16 cellular contexts compared by ENCODE assay signal in the genomic region with DNA sequence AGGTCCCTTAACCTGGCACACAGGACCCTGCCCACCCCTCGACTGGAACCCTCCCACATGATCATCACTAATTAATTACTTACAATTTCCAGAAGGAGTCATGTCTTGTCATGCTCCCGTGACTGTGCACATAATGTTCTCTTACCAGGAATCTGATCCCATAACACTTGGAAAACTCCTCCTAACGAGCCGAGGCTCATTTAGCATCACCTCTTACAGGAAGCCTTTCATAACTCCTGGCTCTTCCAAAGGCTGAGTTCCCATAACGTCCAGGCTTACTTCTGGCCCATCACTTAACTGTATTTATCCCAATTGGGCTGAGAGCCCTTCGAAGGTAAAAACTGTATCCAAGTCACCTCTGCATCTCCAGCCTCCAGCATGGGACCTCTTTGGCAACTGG.
"Had no signal": no experiment of that assay in that cellular context is flagged by ENCODE, and none has a peak within 500 bp of the region (broad histone marks: within the 10 kb centered on the region; RNA-seq: fewer than 3 reads in every experiment).

No MANE protein-coding gene starts in this region.

- H3K4me3 ChIP-seq: body of pancreas, gastroesophageal sphincter, prostate gland, SJSA1, testis had no signal

- ATAC-seq: activated CD8-positive, alpha-beta T cell treated with anti-CD3 and anti-CD28 coated beads, Interleukin-2, amount 10 ng/mL, durations not matched to agents 7 days and 5 days; activated T-helper 17 cell treated with anti-CD3 and anti-CD28 coated beads, Interleukin-2, amount 50 U/mL, for 72 hours; body of pancreas; gastroesophageal sphincter; naive thymus-derived CD4-positive, alpha-beta T cell; sciatic nerve; stimulated activated naive CD8-positive, alpha-beta T cell treated with anti-CD3 and anti-CD28 coated beads, Interleukin-15, Interleukin-2, amounts not matched to agents 100 U/mL and 50 U/mL, for 24 hours had no signal

- H3K27me3 ChIP-seq: body of pancreas, gastroesophageal sphincter, SJSA1, testis had no signal

- H3K9me3 ChIP-seq: body of pancreas, gastroesophageal sphincter, prostate gland, SJSA1, testis had no signal

- H3K4me3 Mint-ChIP-seq: activated CD8-positive, alpha-beta T cell treated with anti-CD3 and anti-CD28 coated beads, Interleukin-2, amount 10 ng/mL, durations not matched to agents 7 days and 5 days; activated naive CD4-positive, alpha-beta T cell treated with anti-CD3 and anti-CD28 coated beads for 36 hours; activated T-helper 17 cell treated with anti-CD3 and anti-CD28 coated beads, Interleukin-2, amount 50 U/mL, for 72 hours; naive thymus-derived CD4-positive, alpha-beta T cell had no signal

- H3K27ac ChIP-seq: gastroesophageal sphincter, prostate gland, SJSA1, testis had no signal

- DNase-seq: activated CD8-positive, alpha-beta T cell treated with anti-CD3 and anti-CD28 coated beads, Interleukin-2, amount 10 ng/mL, durations not matched to agents 7 days and 5 days; activated naive CD4-positive, alpha-beta T cell treated with anti-CD3 and anti-CD28 coated beads for 36 hours; body of pancreas; cerebellar nuclear complex; midbrain; naive thymus-derived CD4-positive, alpha-beta T cell; nucleus accumbens; stimulated activated CD4-positive, alpha-beta T cell treated with anti-CD3 and anti-CD28 coated beads, Interleukin-12 subunit alpha, Interleukin-12 subunit beta, amount 100 ng/mL, for 4 hours; stimulated activated naive CD8-positive, alpha-beta T cell treated with anti-CD3 and anti-CD28 coated beads, Interleukin-15, Interleukin-2, amounts not matched to agents 100 U/mL and 50 U/mL, for 24 hours; T-helper 9 cell; testis had no signal

- H3K36me3 ChIP-seq: gastroesophageal sphincter, prostate gland, SJSA1 had no signal

- H3K9me3 Mint-ChIP-seq: activated naive CD4-positive, alpha-beta T cell treated with anti-CD3 and anti-CD28 coated beads for 36 hours; activated T-helper 17 cell treated with anti-CD3 and anti-CD28 coated beads, Interleukin-2, amount 50 U/mL, for 72 hours had no signal

- H3K4me1 ChIP-seq: testis had no signal

- H3K27ac Mint-ChIP-seq: activated CD8-positive, alpha-beta T cell treated with anti-CD3 and anti-CD28 coated beads, Interleukin-2, amount 10 ng/mL, durations not matched to agents 7 days and 5 days; activated naive CD4-positive, alpha-beta T cell treated with anti-CD3 and anti-CD28 coated beads for 36 hours; activated T-helper 17 cell treated with anti-CD3 and anti-CD28 coated beads, Interleukin-2, amount 50 U/mL, for 72 hours had no signal
